In genomic region chr4:70715097-70715496, GRCh38 we compare ENCODE assay signal across 15 cellular contexts. TPM values are rescaled to one million over a fixed set of nuclear protein-coding genes. Genes with fewer than 3 reads are reported as not detected.
DNase-seq lines count a peak whose midpoint lies in the region; ATAC-seq and TF ChIP-seq lines count a peak whose summit lies in the region.
"Had no signal": no experiment of that assay in that cellular context is flagged by ENCODE, and none has a peak within 500 bp of the region (broad histone marks: within the 10 kb centered on the region; RNA-seq: fewer than 3 reads in every experiment).

No MANE protein-coding gene starts in this region.

- H4K20me1 ChIP-seq in DOHH2 (ENCODE audit: control insufficient read depth, insufficient read depth, low read depth, low read length): no peaks in the 10 kb centered on the region
- H4K20me1 ChIP-seq in Karpas-422 (ENCODE audit: insufficient read depth, low read depth, low read length): no peaks in the 10 kb centered on the region

- H3K4me3 ChIP-seq in DOHH2 (ENCODE audit: low read length) (peak overlapping the region; percentile 56), Karpas-422 (ENCODE audit: low read length) (no peak overlapping the region), BE2C (ENCODE audit: low read depth, low read length) (no peak overlapping the region)

- H3K9ac ChIP-seq in Karpas-422 (ENCODE audit: low read length): no peak overlapping the region
- H3K9ac ChIP-seq: parathyroid adenoma had no signal

- no peaks in the 10 kb centered on the region for H3F3A ChIP-seq in DOHH2 (ENCODE audit: control insufficient read depth, insufficient read depth)

- H3K9me3 ChIP-seq in DOHH2 (ENCODE audit: control insufficient read depth, insufficient read depth, low read length) (no peaks in the 10 kb centered on the region), Karpas-422 (ENCODE audit: low read length) (no peaks in the 10 kb centered on the region), BE2C (no peaks in the 10 kb centered on the region)

- H2AFZ ChIP-seq in Karpas-422 (ENCODE audit: low read length): no peak overlapping the region
- H2AFZ ChIP-seq: parathyroid adenoma had no signal

- H3K27ac ChIP-seq in DOHH2 (ENCODE audit: low read depth, low read length) (no peak overlapping the region), Karpas-422 (ENCODE audit: low read length) (no peak overlapping the region), caudate nucleus (ENCODE audit: low read depth, low read length) (no peak overlapping the region)
- H3K27ac ChIP-seq: parathyroid adenoma, VCaP had no signal

- H3K36me3 ChIP-seq in DOHH2 (ENCODE audit: control insufficient read depth, low read length): no peaks in the 10 kb centered on the region
- no peaks in the 10 kb centered on the region for H3K36me3 ChIP-seq in Karpas-422 (ENCODE audit: insufficient read depth, low read length)
- H3K36me3 ChIP-seq in BE2C: no peaks in the 10 kb centered on the region

- peak; percentile 6 for ATAC-seq in GM21515 (IDR thresholded peaks at IDR 0.05; ENCODE audit: unreplicated experiment)

- TF ChIP-seq CTCF in DOHH2 (IDR thresholded peaks at IDR 0.05; ENCODE audit: low read depth, low read length, poor library complexity, severe bottlenecking) (no peak), BE2C (IDR thresholded peaks at IDR 0.05; ENCODE audit: low read depth, low read length) (no peak)

- no peaks in the 10 kb centered on the region for H3K9me2 ChIP-seq in DOHH2 (replicated peaks; ENCODE audit: control insufficient read depth, low read length)
- no peaks in the 10 kb centered on the region for H3K9me2 ChIP-seq in Karpas-422 (replicated peaks; ENCODE audit: insufficient read depth, low read length)

- peaks cover 97% of the 10 kb centered on the region for H3K79me2 ChIP-seq in DOHH2 (ENCODE audit: control insufficient read depth, low read length)
- H3K79me2 ChIP-seq in Karpas-422 (ENCODE audit: low read length): peaks cover 6% of the 10 kb centered on the region

- peaks cover 56% of the 10 kb centered on the region for H3K4me1 ChIP-seq in DOHH2 (ENCODE audit: control insufficient read depth, low read length)
- peaks cover 40% of the 10 kb centered on the region for H3K4me1 ChIP-seq in Karpas-422 (ENCODE audit: low read length)
- no peaks in the 10 kb centered on the region for H3K4me1 ChIP-seq in BE2C
- H3K4me1 ChIP-seq: parathyroid adenoma had no signal

- no peak for DNase-seq in Karpas-422
- DNase-seq in iris pigment epithelial cell (ENCODE audit: low read depth): peak; percentile 67
- no peak for DNase-seq in HT-29 (ENCODE audit: low spot score)
- no peak for DNase-seq in cerebellar cortex (ENCODE audit: low spot score)
- no peak for DNase-seq in BE2C
- no peak for DNase-seq in caudate nucleus (lab: John Stamatoyannopoulos, UW)
- DNase-seq: activated naive CD8-positive, alpha-beta T cell treated with anti-CD3 and anti-CD28 coated beads, Interleukin-2, amount 10 ng/mL, durations not matched to agents 7 days and 5 days; CD4-positive, alpha-beta memory T cell; OCI-M1 had no signal

- H3K4me2 ChIP-seq in DOHH2 (ENCODE audit: low read length) (peak overlapping the region; percentile 71), Karpas-422 (ENCODE audit: low read depth, low read length, poor library complexity, severe bottlenecking) (peak overlapping the region; percentile 46)

- H3K27me3 ChIP-seq in DOHH2 (ENCODE audit: control insufficient read depth, low read length) (no peaks in the 10 kb centered on the region), Karpas-422 (ENCODE audit: low read length) (no peaks in the 10 kb centered on the region), BE2C (no peaks in the 10 kb centered on the region)

RNA-seq across cellular contexts. Expression of gene RUFY3, which starts 6.7 kb away (rescaled TPM):
- total RNA-seq in Karpas-422 (2014; rRNA removed; shearing (Covaris generic); ENCODE audit: low replicate concordance): 25.2 and 26.9 TPM in 2 replicates
- 15.0 and 18.7 TPM in 2 replicates for total RNA-seq in HT-29 (2014; rRNA removed; shearing (Covaris generic))
- 43.0 TPM for polyA plus RNA-seq in BE2C (2012; ENCODE audit: insufficient read depth, insufficient read length, low read depth)

RNA-seq across cellular contexts. Expression of gene UTP3, which starts 26.8 kb away (rescaled TPM):
- total RNA-seq in Karpas-422 (2014; rRNA removed; shearing (Covaris generic); ENCODE audit: low replicate concordance): 21.2 and 32.4 TPM in 2 replicates
- total RNA-seq in HT-29 (2014; rRNA removed; shearing (Covaris generic)): 17.5 and 19.2 TPM in 2 replicates
- polyA plus RNA-seq in BE2C (2012; ENCODE audit: insufficient read depth, insufficient read length, low read depth): 78.0 TPM

RNA-seq across cellular contexts. Expression of gene JCHAIN, which starts 48.8 kb away (rescaled TPM):
- total RNA-seq in Karpas-422 (2014; rRNA removed; shearing (Covaris generic); ENCODE audit: low replicate concordance): 51.0 and 77.5 TPM in 2 replicates
- not detected in 2 replicates for total RNA-seq in HT-29 (2014; rRNA removed; shearing (Covaris generic))
- not detected for polyA plus RNA-seq in BE2C (2012; ENCODE audit: insufficient read depth, insufficient read length, low read depth)
- total RNA-seq: CD4-positive, alpha-beta memory T cell; MCF 10A had no signal
- polyA plus RNA-seq: keratinocyte had no signal

Comparison
In these comparisons a context has a peak if more than half of its experiments do, and no peak if none do; other contexts are left out.
1. RNA of gene JCHAIN, which starts 48.8 kb away (total RNA-seq): 51.0 to 77.5 TPM in Karpas-422; not detected in HT-29; every median in the first group is over 10 times any median in the second.